21 cellular contexts compared by ENCODE assay signal in genomic region chr11:15985863-15986139, GRCh38.
DNase-seq lines count a peak whose midpoint lies in the region; ATAC-seq and TF ChIP-seq lines count a peak whose summit lies in the region.
"Had no signal": no experiment of that assay in that cellular context is flagged by ENCODE, and none has a peak within 500 bp of the region (broad histone marks: within the 10 kb centered on the region; RNA-seq: fewer than 3 reads in every experiment).

No MANE protein-coding gene starts in this region.

- H3K4me2 ChIP-seq in IMR-90 (ENCODE audit: low read depth, low read length) (no peak overlapping the region), mesenchymal stem cell (ENCODE audit: low read length, poor library complexity, severe bottlenecking) (no peak overlapping the region)
- H3K4me2 ChIP-seq: BLaER1 treated with 17β-estradiol and CSF1 and Interleukin-3, amounts not matched to agents 10 nM and 100 nM; GM23338 had no signal

- peak overlapping the region; percentile 91 for H2BK20ac ChIP-seq in IMR-90 (ENCODE audit: low read depth, low read length)

- no peaks in the 10 kb centered on the region for H3K27me3 Mint-ChIP-seq in activated naive CD8-positive, alpha-beta T cell treated with anti-CD3 and anti-CD28 coated beads, Interleukin-2, amount 50 U/mL, for 24 hours
- H3K27me3 Mint-ChIP-seq: CD4-positive, alpha-beta T cell; CD8-positive, alpha-beta memory T cell had no signal

- no peaks in the 10 kb centered on the region for H3K4me1 Mint-ChIP-seq in activated naive CD8-positive, alpha-beta T cell treated with anti-CD3 and anti-CD28 coated beads, Interleukin-2, amount 50 U/mL, for 24 hours
- H3K4me1 Mint-ChIP-seq: CD14-positive monocyte; CD8-positive, alpha-beta memory T cell had no signal

- dilution Hi-C loops in IMR-90 (cut with HindIII; ENCODE audit: low sequenced_read_pairs, unreplicated experiment) = no loop called here

- no peak for TF ChIP-seq POLR2A in IMR-90 (IDR thresholded peaks at IDR 0.05; ENCODE audit: low read depth, low read length)

- peak overlapping the region; percentile 21 for H3K14ac ChIP-seq in IMR-90 (replicated peaks; ENCODE audit: low read depth, low read length)
- H3K14ac ChIP-seq in mesenchymal stem cell (ENCODE audit: low read length in 2 of 2) = no peak overlapping the region

- H2BK5ac ChIP-seq in IMR-90 (ENCODE audit: low read depth, low read length, poor library complexity, severe bottlenecking) (no peak overlapping the region), mesenchymal stem cell (ENCODE audit: low read depth, low read length, poor library complexity, severe bottlenecking) (no peak overlapping the region)

- H3K4me1 ChIP-seq in IMR-90 (ENCODE audit: control insufficient read depth, insufficient read depth, low read length) (peaks cover 22% of the 10 kb centered on the region), mesenchymal stem cell (ENCODE audit: control insufficient read depth, insufficient read depth, low read depth, low read length) (no peaks in the 10 kb centered on the region)
- H3K4me1 ChIP-seq: BE2C; BLaER1 treated with 17β-estradiol and CSF1 and Interleukin-3, amounts not matched to agents 10 nM and 100 nM had no signal

- H3K9me3 Mint-ChIP-seq in activated naive CD8-positive, alpha-beta T cell treated with anti-CD3 and anti-CD28 coated beads, Interleukin-2, amount 50 U/mL, for 24 hours = no peaks in the 10 kb centered on the region
- H3K9me3 Mint-ChIP-seq: CD4-positive, alpha-beta T cell; GM23338; H9 had no signal

- no peak overlapping the region for H3K4me3 ChIP-seq in IMR-90 (ENCODE audit: insufficient read depth, low read depth, low read length)
- no peak overlapping the region for H3K4me3 ChIP-seq in SK-N-MC
- H3K4me3 ChIP-seq in mesenchymal stem cell (ENCODE audit: insufficient read depth in 1 of 2, low read depth in 1 of 2, low read length in 2 of 2) = no peak overlapping the region
- H3K4me3 ChIP-seq: BLaER1 treated with 17β-estradiol and CSF1 and Interleukin-3, amounts not matched to agents 10 nM and 100 nM; GM12878; GM23338 had no signal

- H2BK15ac ChIP-seq in IMR-90 (ENCODE audit: low read depth, low read length) (peak overlapping the region; percentile 13; the same call in 1 of the 3 replicates), mesenchymal stem cell (ENCODE audit: low read depth, poor library complexity, severe bottlenecking) (no peak overlapping the region)

- H2AK5ac ChIP-seq in IMR-90 (ENCODE audit: low read depth, low read length) (0 out of 2 replicates have a peak overlapping the region, but pooled peaks have one; percentile 9), mesenchymal stem cell (ENCODE audit: low read length, severe bottlenecking) (no peak overlapping the region)

- DNase-seq in IMR-90 (no peak), SK-N-MC (ENCODE audit: low read depth, low spot score) (no peak), mesenchymal stem cell (no peak), NCI-H1417 treated with DMSO at 0.1 percent for 48 hours (lab: John Stamatoyannopoulos, UW) (no peak), left lobe of liver (ENCODE audit: low spot score) (no peak)
- no peak for DNase-seq in activated naive CD8-positive, alpha-beta T cell treated with anti-CD3 and anti-CD28 coated beads, Interleukin-2, amount 50 U/mL, for 24 hours
- DNase-seq: ACHN; AML-193; BE2C; CD4-positive, alpha-beta T cell; CD8-positive, alpha-beta memory T cell; DMS 273 treated with DMSO at 0.1 percent for 48 hours; EL; GDM1; H9 had no signal

- TF ChIP-seq CTCF in IMR-90 (conservative IDR thresholded peaks at IDR 0.05; ENCODE audit: low read depth, low read length) = no peak

- CTCF ChIA-PET in IMR-90 (lab: Yijun Ruan, JAX) = interaction anchor here (0.9 to 1.7 kb wide), 2 partner anchors 10 to 11 kb away, joined by 3 to 4 read pairs; no protein-coding TSS in a partner anchor

- H3K4ac ChIP-seq in IMR-90 (ENCODE audit: low read depth, low read length) (peak overlapping the region; percentile 70), mesenchymal stem cell (ENCODE audit: low read depth in 1 of 2, low read length in 2 of 2) (peak overlapping the region in 1 of 2 experiments; percentile 41)

- no peaks in the 10 kb centered on the region for H3K36me3 Mint-ChIP-seq in activated naive CD8-positive, alpha-beta T cell treated with anti-CD3 and anti-CD28 coated beads, Interleukin-2, amount 50 U/mL, for 24 hours (ENCODE audit: low read depth)
- H3K36me3 Mint-ChIP-seq: CD14-positive monocyte; CD8-positive, alpha-beta memory T cell had no signal

- H3K9me3 ChIP-seq in IMR-90 (ENCODE audit: control insufficient read depth, insufficient read depth, low read length) (no peaks in the 10 kb centered on the region), SK-N-MC (ENCODE audit: low read depth, low read length) (no peaks in the 10 kb centered on the region), mesenchymal stem cell (ENCODE audit: control insufficient read depth, low read length) (no peaks in the 10 kb centered on the region)
- H3K9me3 ChIP-seq: BE2C; BLaER1 treated with 17β-estradiol and CSF1 and Interleukin-3, amounts not matched to agents 10 nM and 100 nM had no signal

- no peak overlapping the region for H3K4me3 Mint-ChIP-seq in activated naive CD8-positive, alpha-beta T cell treated with anti-CD3 and anti-CD28 coated beads, Interleukin-2, amount 50 U/mL, for 24 hours
- H3K4me3 Mint-ChIP-seq: CD14-positive monocyte; CD4-positive, alpha-beta T cell; CD8-positive, alpha-beta memory T cell; GM23338; H9 had no signal

- peak overlapping the region; percentile 14 for H3K23ac ChIP-seq in IMR-90 (ENCODE audit: low read depth, low read length)
- no peak overlapping the region for H3K23ac ChIP-seq in mesenchymal stem cell (ENCODE audit: low read length in 2 of 2)

- no peaks in the 10 kb centered on the region for H3K36me3 ChIP-seq in IMR-90 (ENCODE audit: control insufficient read depth, insufficient read depth, low read length)
- peaks cover 69% of the 10 kb centered on the region for H3K36me3 ChIP-seq in SK-N-MC (ENCODE audit: insufficient read depth, low read length)
- peaks cover 0 to 9% of the 10 kb centered on the region in 2 experiments for H3K36me3 ChIP-seq in mesenchymal stem cell (ENCODE audit: control insufficient read depth in 1 of 2, insufficient read depth in 2 of 2, low read depth in 1 of 2, low read length in 2 of 2)
- H3K36me3 ChIP-seq: BE2C; BLaER1 treated with 17β-estradiol and CSF1 and Interleukin-3, amounts not matched to agents 10 nM and 100 nM had no signal

- no peak overlapping the region for H3K56ac ChIP-seq in IMR-90 (ENCODE audit: extremely low read depth, insufficient read depth, low read length)

- H3K27ac ChIP-seq in IMR-90 (ENCODE audit: insufficient read depth, low read length) (peak overlapping the region; percentile 89; the same call in 1 of the 2 replicates), SK-N-MC (0 out of 2 replicates have a peak overlapping the region, but pooled peaks have one; percentile 40), mesenchymal stem cell (ENCODE audit: low read length, poor library complexity, severe bottlenecking) (no peak overlapping the region)
- H3K27ac ChIP-seq: 22Rv1; BLaER1 treated with 17β-estradiol and CSF1 and Interleukin-3, amounts not matched to agents 10 nM and 100 nM had no signal

- no peak for TF ChIP-seq RAD21 in IMR-90 (IDR thresholded peaks at IDR 0.05; ENCODE audit: low read length)

- H2AFZ ChIP-seq in IMR-90 (replicated peaks; ENCODE audit: low read length, poor library complexity) (no peak overlapping the region), mesenchymal stem cell (ENCODE audit: low read depth, low read length) (no peak overlapping the region)
- H2AFZ ChIP-seq: GM23338 had no signal

- H3K27me3 ChIP-seq in IMR-90 (ENCODE audit: control insufficient read depth, insufficient read depth, low read length) (no peaks in the 10 kb centered on the region), mesenchymal stem cell (ENCODE audit: control insufficient read depth in 1 of 2, insufficient read depth in 1 of 2, low read length in 2 of 2) (no peaks in the 10 kb centered on the region)
- H3K27me3 ChIP-seq: BE2C; BLaER1 treated with 17β-estradiol and CSF1 and Interleukin-3, amounts not matched to agents 10 nM and 100 nM had no signal

- H4K91ac ChIP-seq in IMR-90 (ENCODE audit: insufficient read depth, low read depth, low read length) (peak overlapping the region; percentile 85), mesenchymal stem cell (ENCODE audit: low read length) (no peak overlapping the region)

- in situ Hi-C loops in IMR-90 (cut with MboI; ENCODE audit: low sequenced_read_pairs) = loop anchor here (10.0 kb wide), 1 partner anchor 619 kb away; no protein-coding TSS in a partner anchor

- ATAC-seq in IMR-90 (ENCODE audit: low read depth) = no peak
- no peak for ATAC-seq in left lobe of liver
- no peak for ATAC-seq in activated naive CD8-positive, alpha-beta T cell treated with anti-CD3 and anti-CD28 coated beads, Interleukin-2, amount 50 U/mL, for 24 hours
- ATAC-seq: GM12878, HCT116 had no signal

- no TSS peak for BruUV-seq in IMR-90 (replicated peaks; lab: Mats Ljungman, UMichigan)

- H3K9me1 ChIP-seq in IMR-90 (ENCODE audit: insufficient read depth, low read length) = peaks cover 12% of the 10 kb centered on the region

- H3K27ac Mint-ChIP-seq in activated naive CD8-positive, alpha-beta T cell treated with anti-CD3 and anti-CD28 coated beads, Interleukin-2, amount 50 U/mL, for 24 hours = no peak overlapping the region
- H3K27ac Mint-ChIP-seq: CD14-positive monocyte; CD4-positive, alpha-beta T cell; CD8-positive, alpha-beta memory T cell; GM23338; H9 had no signal

- peak overlapping the region; percentile 86 for H2BK120ac ChIP-seq in IMR-90 (ENCODE audit: low read depth, low read length)
- peak overlapping the region; percentile 11 for H2BK120ac ChIP-seq in mesenchymal stem cell (ENCODE audit: low read depth, low read length)

- POLR2A ChIA-PET in IMR-90 (lab: Charles Lee; ENCODE audit: unreplicated experiment) = no interaction called here

- peak overlapping the region; percentile 33 for H3K18ac ChIP-seq in IMR-90 (ENCODE audit: low read depth, low read length)
- H3K18ac ChIP-seq in mesenchymal stem cell (ENCODE audit: low read depth in 1 of 2, low read length in 2 of 2) = peak overlapping the region in 1 of 2 experiments; percentile 66

- no peak overlapping the region for H2BK12ac ChIP-seq in mesenchymal stem cell (ENCODE audit: low read length in 2 of 2)

- intact Hi-C loops in IMR-90 (cut with micrococcal nuclease) = loop anchor here (5.0 to 10.0 kb wide), 3 partner anchors 161 to 661 kb away; no protein-coding TSS in a partner anchor

- H2AK9ac ChIP-seq in IMR-90 (replicated peaks; ENCODE audit: low read depth, low read length, poor library complexity) = no peak overlapping the region

- no peaks in the 10 kb centered on the region for H3K79me1 ChIP-seq in IMR-90 (ENCODE audit: low read depth in 1 of 2, low read length in 2 of 2)
- no peaks in the 10 kb centered on the region for H3K79me1 ChIP-seq in mesenchymal stem cell (replicated peaks; ENCODE audit: low read length, poor library complexity, severe bottlenecking)

- H3K9ac ChIP-seq in IMR-90 (ENCODE audit: low read depth, low read length) = no peak overlapping the region
- H3K9ac ChIP-seq in SK-N-MC (ENCODE audit: insufficient read length) = no peak overlapping the region
- H3K9ac ChIP-seq in mesenchymal stem cell (ENCODE audit: low read length) = no peak overlapping the region
- H3K9ac ChIP-seq: BLaER1 treated with 17β-estradiol and CSF1 and Interleukin-3, amounts not matched to agents 10 nM and 100 nM had no signal

- peak overlapping the region; percentile 80 for H4K5ac ChIP-seq in IMR-90 (ENCODE audit: low read depth, low read length)

- H4K8ac ChIP-seq in IMR-90 (ENCODE audit: low read depth in 2 of 2, low read length in 2 of 2) (peak overlapping the region; percentile 37 to 64; a peak in 2 of 4 replicates), mesenchymal stem cell (ENCODE audit: low read length) (no peak overlapping the region)

- H4K20me1 ChIP-seq in IMR-90 (ENCODE audit: insufficient read depth, low read length) = no peaks in the 10 kb centered on the region
- H4K20me1 ChIP-seq: BLaER1 treated with 17β-estradiol and CSF1 and Interleukin-3, amounts not matched to agents 10 nM and 100 nM had no signal
